1 cellular context compared by ENCODE assay signal in genomic region chr19:36051236-36051635, GRCh38.
TF ChIP-seq lines count a peak whose summit lies in the region.

No MANE protein-coding gene starts in this region.

TF ChIP-seq in H1, 55 proteins besides CTCF, POLR2A, EP300 and RAD21:
- TF ChIP-seq CREB1 (IDR thresholded peaks at IDR 0.05) (0 out of 2 replicates have a peak, but pooled peaks have one; percentile 32), BACH1 (IDR thresholded peaks at IDR 0.05; ENCODE audit: low read length) (peak; percentile 65), ATF3 (IDR thresholded peaks at IDR 0.05; ENCODE audit: insufficient read depth, low read depth, low read length) (0 out of 2 replicates have a peak, but pooled peaks have one; percentile 24), ZNF274 (IDR thresholded peaks at IDR 0.05; ENCODE audit: borderline replicate concordance, extremely low read depth, low read length) (no peak)
TF ChIP-seq in H1: peak in this region for 3.
